Comparison of ENCODE assay signal across 26 cellular contexts in the genomic region with DNA sequence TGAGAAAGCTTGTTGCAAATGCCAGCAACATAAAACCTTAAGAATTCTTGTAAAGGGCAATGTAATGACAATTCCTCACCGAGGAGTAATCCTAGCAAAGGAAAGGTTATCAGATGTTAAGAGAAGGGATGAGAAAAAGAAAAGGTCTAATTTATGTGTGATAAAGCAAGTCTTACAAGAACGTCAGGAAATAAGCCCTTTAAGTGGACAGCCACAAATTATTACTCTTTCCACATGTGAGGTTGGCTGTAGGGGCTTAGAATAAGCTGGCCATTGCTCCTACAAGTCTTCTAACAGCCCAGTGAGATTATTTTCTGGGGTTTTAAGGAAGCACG. TPM values are rescaled to one million over a fixed set of nuclear protein-coding genes. Genes with fewer than 3 reads are reported as not detected.
"Had no signal": no experiment of that assay in that cellular context is flagged by ENCODE, and none has a peak within 500 bp of the region (broad histone marks: within the 10 kb centered on the region; RNA-seq: fewer than 3 reads in every experiment).

No MANE protein-coding gene starts in this region.

- H3K9me3 Mint-ChIP-seq: natural killer cell; neural crest cell; stimulated activated memory B cell treated with anti-CD40 and anti-IgM and Interleukin-4, amounts not matched to agents 10 μg/mL and 1 μg/mL and 100 μg/mL, for 72 hours; stimulated activated naive CD8-positive, alpha-beta T cell treated with anti-CD3 and anti-CD28 coated beads, Interleukin-15, Interleukin-2, amounts not matched to agents 100 ng/mL and 50 ng/mL, for 24 hours had no signal

- H3K4me1 ChIP-seq: heart right ventricle, right lobe of liver, spleen, upper lobe of right lung had no signal

- ATAC-seq: esophagus mucosa; gastrocnemius medialis; heart right ventricle; left lobe of liver; mucosa of descending colon; natural killer cell; right lobe of liver; stimulated activated memory B cell treated with anti-CD40 and anti-IgM and Interleukin-4, amounts not matched to agents 10 μg/mL and 1 μg/mL and 100 μg/mL, for 72 hours; upper lobe of right lung had no signal

- H3K36me3 ChIP-seq: gastrocnemius medialis, ovary, right lobe of liver, upper lobe of right lung, vagina had no signal

- DNase-seq: effector memory CD4-positive, alpha-beta T cell; gastrocnemius medialis; heart right ventricle; islet precursor cell; mucosa of descending colon; natural killer cell; ovary; retina; right lobe of liver; spleen; stimulated activated CD4-positive, alpha-beta T cell treated with anti-CD3 and anti-CD28 coated beads, Interleukin-15, amount 100 ng/mL, for 24 hours; stimulated activated CD4-positive, alpha-beta T cell treated with anti-CD3 and anti-CD28 coated beads, Interleukin-1b, Interleukin-23, amount 100 ng/mL, for 48 hours; stimulated activated CD4-positive, alpha-beta T cell treated with anti-CD3 and anti-CD28 coated beads, Interleukin-4, amount 100 ng/mL, for 24 hours; tibial artery; upper lobe of right lung had no signal

- H3K9me3 ChIP-seq: gastrocnemius medialis, heart right ventricle, mucosa of descending colon, ovary, right lobe of liver, spleen, tibial artery, upper lobe of right lung, vagina had no signal

- H3K36me3 Mint-ChIP-seq: natural killer cell; stimulated activated memory B cell treated with anti-CD40 and anti-IgM and Interleukin-4, amounts not matched to agents 10 μg/mL and 1 μg/mL and 100 μg/mL, for 72 hours had no signal

- H3K27ac Mint-ChIP-seq: natural killer cell; progenitor cell of endocrine pancreas; stimulated activated memory B cell treated with anti-CD40 and anti-IgM and Interleukin-4, amounts not matched to agents 10 μg/mL and 1 μg/mL and 100 μg/mL, for 72 hours; stimulated activated naive CD8-positive, alpha-beta T cell treated with anti-CD3 and anti-CD28 coated beads, Interleukin-15, Interleukin-2, amounts not matched to agents 100 ng/mL and 50 ng/mL, for 24 hours had no signal

- H3K27me3 ChIP-seq: gastrocnemius medialis, heart right ventricle, ovary, right lobe of liver, spleen, tibial artery, upper lobe of right lung, vagina had no signal

- H3K27ac ChIP-seq: gastrocnemius medialis, heart right ventricle, ovary, right lobe of liver, spleen, tibial artery, upper lobe of right lung had no signal

- H3K4me3 Mint-ChIP-seq: natural killer cell; neural crest cell; stimulated activated memory B cell treated with anti-CD40 and anti-IgM and Interleukin-4, amounts not matched to agents 10 μg/mL and 1 μg/mL and 100 μg/mL, for 72 hours; stimulated activated naive CD8-positive, alpha-beta T cell treated with anti-CD3 and anti-CD28 coated beads, Interleukin-15, Interleukin-2, amounts not matched to agents 100 ng/mL and 50 ng/mL, for 24 hours had no signal

- H3K4me3 ChIP-seq: gastrocnemius medialis, heart right ventricle, mucosa of descending colon, ovary, right lobe of liver, spleen, tibial artery, upper lobe of right lung, vagina had no signal

- H3K4me1 Mint-ChIP-seq: natural killer cell, neural crest cell had no signal

RNA-seq across cellular contexts. Expression of gene HOATZ, which starts 35.3 kb away (rescaled TPM):
- total RNA-seq: esophagus mucosa, fibroblast of lung, gastrocnemius medialis, heart right ventricle, left lobe of liver, lower leg skin, mucosa of descending colon, natural killer cell, neural crest cell, progenitor cell of endocrine pancreas, right lobe of liver, skeletal muscle tissue, spleen, upper lobe of right lung, vagina had no signal
- polyA plus RNA-seq: fibroblast of lung, heart right ventricle, spleen had no signal

RNA-seq across cellular contexts. Expression of gene BTG4, which starts 37.6 kb away (rescaled TPM):
- total RNA-seq: esophagus mucosa, gastrocnemius medialis, heart right ventricle, left lobe of liver, lower leg skin, mucosa of descending colon, natural killer cell, neural crest cell, progenitor cell of endocrine pancreas, right lobe of liver, skeletal muscle tissue, spleen, temporal lobe, upper lobe of right lung, vagina had no signal
- polyA plus RNA-seq: heart right ventricle, ovary, spleen had no signal
